ENCODE assay signal across 8 cellular contexts in genomic region chr14:52950898-52951729, GRCh38. TPM values are rescaled to one million over a fixed set of nuclear protein-coding genes. Genes with fewer than 3 reads are reported as not detected.
A peak's percentile ranks its signal among the peaks of the same experiment; 100 is the strongest.
DNase-seq lines count a peak whose midpoint lies in the region; ATAC-seq, FAIRE-seq and TF ChIP-seq lines count a peak whose summit lies in the region.

FERMT2 (minus strand) TSS chr14:52951050; CDS start chr14:52950568, 482 bp downstream.

- in situ Hi-C loops in astrocyte of the cerebellum (cut with HindIII; ENCODE audit: low sequenced_read_pairs), result no loop called here

- H3K79me2 ChIP-seq in PC-9 (ENCODE audit: low read depth) (peaks cover 12% of the 10 kb centered on the region; the same call in 1 of the 2 replicates), parathyroid adenoma (peaks cover 13% of the 10 kb centered on the region)

- H3K9me3 ChIP-seq in PC-9 (ENCODE audit: insufficient read depth, low read depth), result no peaks in the 10 kb centered on the region
- H3K9me3 ChIP-seq in left ventricle myocardium inferior (replicated peaks), result no peaks in the 10 kb centered on the region
- no peaks in the 10 kb centered on the region for H3K9me3 ChIP-seq in parathyroid adenoma (ENCODE audit: control insufficient read depth, low read length)

- H3K9ac ChIP-seq in parathyroid adenoma, result peak within 1 kb of the TSS; percentile 91

- no TSS peak for BruUV-seq in PC-9 (replicated peaks; lab: Mats Ljungman, UMichigan)

- H3K4me3 ChIP-seq in PC-9 (peak within 1 kb of the TSS; percentile 93), astrocyte of the cerebellum (ENCODE audit: low read depth, low read length) (peak within 1 kb of the TSS; percentile 94), left ventricle myocardium inferior (peak within 1 kb of the TSS; percentile 95), parathyroid adenoma (ENCODE audit: low read depth, low read length) (peak within 1 kb of the TSS; percentile 98)

- intact Hi-C loops in PC-9 (cut with micrococcal nuclease; ENCODE audit: unreplicated experiment), result loop anchor here (5.0 kb wide), 1 partner anchor 399 kb away; the partner anchor contains the start of genes GPR137C and TXNDC16
- intact Hi-C loops in left ventricle myocardium inferior (cut with micrococcal nuclease), result loop anchor here (10.0 kb wide), 1 partner anchor 94 kb away; no protein-coding TSS in a partner anchor

- H2AFZ ChIP-seq in PC-9 (peak within 1 kb of the TSS; percentile 98), parathyroid adenoma (peak within 1 kb of the TSS; percentile 94)

- TF ChIP-seq CTCF in PC-9 (conservative IDR thresholded peaks at IDR 0.05), result no peak
- no peak for TF ChIP-seq CTCF in astrocyte of the cerebellum (IDR thresholded peaks at IDR 0.05; ENCODE audit: low read depth, low read length, missing control alignments)
- TF ChIP-seq CTCF in left ventricle myocardium inferior (IDR thresholded peaks at IDR 0.05; ENCODE audit: borderline replicate concordance), result no peak
- TF ChIP-seq CTCF in parathyroid adenoma (IDR thresholded peaks at IDR 0.05), result peak; percentile 20

- H3K27ac ChIP-seq in PC-9 (peak within 1 kb of the TSS; percentile 59), left ventricle myocardium inferior (replicated peaks) (peak within 1 kb of the TSS; percentile 100), parathyroid adenoma (peak within 1 kb of the TSS; percentile 98)

- H3F3A ChIP-seq in PC-9 (ENCODE audit: insufficient read depth, low read depth), result peaks cover 24% of the 10 kb centered on the region; the same call in 1 of the 2 replicates

- peak; percentile 96 for FAIRE-seq in HTR-8/SVneo (lab: Jason Lieb, UNC)

- POLR2A ChIA-PET in PC-9 (lab: Charles Lee; ENCODE audit: unreplicated experiment), result interaction anchor here (0.5 to 0.7 kb wide), 6 partner anchors 45 to 1033 kb away, joined by 3 to 32 read pairs (median 6); no protein-coding TSS in a partner anchor

- H3K36me3 ChIP-seq in PC-9 (ENCODE audit: low read depth), result no peaks in the 10 kb centered on the region
- H3K36me3 ChIP-seq in left ventricle myocardium inferior, result peaks cover 11% of the 10 kb centered on the region
- no peaks in the 10 kb centered on the region for H3K36me3 ChIP-seq in parathyroid adenoma (ENCODE audit: control insufficient read depth, insufficient read depth, low read length)

- H3K27me3 ChIP-seq in PC-9 (ENCODE audit: insufficient read depth, low read depth) (no peaks in the 10 kb centered on the region), left ventricle myocardium inferior (ENCODE audit: low read depth) (no peaks in the 10 kb centered on the region), parathyroid adenoma (ENCODE audit: control insufficient read depth, insufficient read depth, low read length) (no peaks in the 10 kb centered on the region)

- H3K4me1 ChIP-seq in PC-9 (replicated peaks; ENCODE audit: insufficient read depth), result peaks cover 23% of the 10 kb centered on the region
- H3K4me1 ChIP-seq in left ventricle myocardium inferior, result peaks cover 60% of the 10 kb centered on the region
- H3K4me1 ChIP-seq in parathyroid adenoma, result peaks cover 11% of the 10 kb centered on the region

- H4K20me1 ChIP-seq in PC-9 (ENCODE audit: insufficient read depth), result no peaks in the 10 kb centered on the region

- CTCF ChIA-PET in PC-9 (lab: Charles Lee), result interaction anchor here (0.6 kb wide), 1 partner anchor 354 kb away, joined by 9 read pairs; no protein-coding TSS in a partner anchor

- H3K4me2 ChIP-seq in PC-9, result peak within 1 kb of the TSS; percentile 86
- H3K4me2 ChIP-seq in parathyroid adenoma (ENCODE audit: low read length), result peak within 1 kb of the TSS; percentile 99

- peak; percentile 30 for DNase-seq in stimulated activated CD4-positive, alpha-beta T cell treated with anti-CD3 and anti-CD28 coated beads, Interleukin-15, amount 100 ng/mL, for 24 hours
- no peak for DNase-seq in stimulated activated CD4-positive, alpha-beta T cell treated with anti-CD3 and anti-CD28 coated beads, Interleukin-2, amount 100 ng/mL, for 48 hours
- DNase-seq in HTR-8/SVneo (ENCODE audit: insufficient read length, low spot score) (peak; percentile 92), PC-9 (peak; percentile 42 to 86), astrocyte of the cerebellum (ENCODE audit: low read depth) (peak; percentile 71), left ventricle myocardium inferior (peak; percentile 92)

- ATAC-seq in GM19328 (IDR thresholded peaks at IDR 0.05; ENCODE audit: unreplicated experiment), result no peak

- H3K9me2 ChIP-seq in PC-9 (ENCODE audit: insufficient read depth), result no peaks in the 10 kb centered on the region

RNA-seq across cellular contexts. Expression of gene FERMT2, which starts in this region (rescaled TPM):
- total RNA-seq in PC-9 (2021), result 9.0 and 9.7 TPM in 2 replicates
- 91.9 TPM for total RNA-seq in left ventricle myocardium inferior

Comparison
In these comparisons a context has a peak if more than half of its experiments do, and no peak if none do; other contexts are left out.
1. DNase-seq: peak in stimulated activated CD4-positive, alpha-beta T cell treated with anti-CD3 and anti-CD28 coated beads, Interleukin-15, amount 100 ng/mL, for 24 hours (single experiment), HTR-8/SVneo (single experiment), PC-9 (2 of 2), astrocyte of the cerebellum (single experiment) and left ventricle myocardium inferior (single experiment); none in stimulated activated CD4-positive, alpha-beta T cell treated with anti-CD3 and anti-CD28 coated beads, Interleukin-2, amount 100 ng/mL, for 48 hours (0 of 2).
2. Peak in every context shown above with its lines, with median percentiles within 50 percentile points of each other: H3K27ac ChIP-seq and H3K4me3 ChIP-seq.